11 cellular contexts compared by ENCODE assay signal in genomic region chr2:3595985-3596384, GRCh38. TPM values are rescaled to one million over a fixed set of nuclear protein-coding genes. Genes with fewer than 3 reads are reported as not detected.
A peak's percentile ranks its signal among the peaks of the same experiment; 100 is the strongest.
DNase-seq lines count a peak whose midpoint lies in the region; ATAC-seq and TF ChIP-seq lines count a peak whose summit lies in the region.
"Had no signal": no experiment of that assay in that cellular context is flagged by ENCODE, and none has a peak within 500 bp of the region (broad histone marks: within the 10 kb centered on the region; RNA-seq: fewer than 3 reads in every experiment).

No MANE protein-coding gene starts in this region.

- no peaks in the 10 kb centered on the region for H3K27me3 ChIP-seq in esophagus squamous epithelium
- H3K27me3 ChIP-seq in H7 (ENCODE audit: control insufficient read depth, insufficient read depth, low read length): no peaks in the 10 kb centered on the region

- POLR2A ChIA-PET in activated CD8-positive, alpha-beta T cell treated with anti-CD3 and anti-CD28 coated beads for 36 hours (lab: Charles Lee): interaction anchor here (1.2 to 2.6 kb wide), 4 partner anchors 10 to 56 kb away, joined by 3 to 13 read pairs (median 8); no protein-coding TSS in a partner anchor

- no peak overlapping the region for H3K4me3 Mint-ChIP-seq in activated CD8-positive, alpha-beta T cell treated with anti-CD3 and anti-CD28 coated beads for 36 hours
- H3K4me3 Mint-ChIP-seq in activated T-helper 1 cell treated with anti-CD3 and anti-CD28 coated beads, Interleukin-12 subunit alpha, Interleukin-12 subunit beta, Interleukin-2, Interleukin-4 antibody, amounts not matched to agents 30 ng/mL and 10 ng/mL and 1 ng/mL, durations not matched to agents 14 hours and 24 hours and 36 hours: no peak overlapping the region
- H3K4me3 Mint-ChIP-seq: CD8-positive, alpha-beta memory T cell; H9 had no signal

- peak in 2 of 3 donors; percentile 42 to 55 for DNase-seq in stimulated activated CD4-positive, alpha-beta T cell treated with anti-CD3 and anti-CD28 coated beads, Interleukin-12 subunit alpha, Interleukin-12 subunit beta, amount 100 ng/mL, for 48 hours (ENCODE audit: low read depth in 2 of 3, low spot score in 1 of 3)
- DNase-seq in stimulated activated CD4-positive, alpha-beta T cell treated with anti-CD3 and anti-CD28 coated beads, Interleukin-12 subunit alpha, Interleukin-12 subunit beta, amount 100 ng/mL, for 4 hours: no peak
- DNase-seq in activated CD8-positive, alpha-beta T cell treated with anti-CD3 and anti-CD28 coated beads for 36 hours: peak; percentile 79
- DNase-seq in esophagus squamous epithelium (lab: John Stamatoyannopoulos, UW): no peak
- DNase-seq in NCI-H526 treated with DMSO at 0.1 percent for 48 hours (lab: John Stamatoyannopoulos, UW): no peak
- no peak for DNase-seq in H7
- no peak for DNase-seq in activated T-helper 1 cell treated with anti-CD3 and anti-CD28 coated beads, Interleukin-12 subunit alpha, Interleukin-12 subunit beta, Interleukin-2, Interleukin-4 antibody, amounts not matched to agents 30 ng/mL and 10 ng/mL and 1 ng/mL, durations not matched to agents 14 hours and 24 hours and 36 hours (ENCODE audit: low spot score)
- DNase-seq: CD8-positive, alpha-beta memory T cell; H9; NCI-H1694 treated with DMSO at 0.1 percent for 48 hours had no signal

- H3K9me3 Mint-ChIP-seq in activated CD8-positive, alpha-beta T cell treated with anti-CD3 and anti-CD28 coated beads for 36 hours: no peaks in the 10 kb centered on the region
- H3K9me3 Mint-ChIP-seq in activated T-helper 1 cell treated with anti-CD3 and anti-CD28 coated beads, Interleukin-12 subunit alpha, Interleukin-12 subunit beta, Interleukin-2, Interleukin-4 antibody, amounts not matched to agents 30 ng/mL and 10 ng/mL and 1 ng/mL, durations not matched to agents 14 hours and 24 hours and 36 hours: no peaks in the 10 kb centered on the region
- H3K9me3 Mint-ChIP-seq: CD8-positive, alpha-beta memory T cell had no signal

- no peak for TF ChIP-seq CTCF in activated CD8-positive, alpha-beta T cell treated with anti-CD3 and anti-CD28 coated beads for 36 hours (IDR thresholded peaks at IDR 0.05)
- TF ChIP-seq CTCF in esophagus squamous epithelium (IDR thresholded peaks at IDR 0.05): no peak

- peaks cover 13% of the 10 kb centered on the region for H3K4me1 Mint-ChIP-seq in activated CD8-positive, alpha-beta T cell treated with anti-CD3 and anti-CD28 coated beads for 36 hours (ENCODE audit: low read depth)
- H3K4me1 Mint-ChIP-seq in activated T-helper 1 cell treated with anti-CD3 and anti-CD28 coated beads, Interleukin-12 subunit alpha, Interleukin-12 subunit beta, Interleukin-2, Interleukin-4 antibody, amounts not matched to agents 30 ng/mL and 10 ng/mL and 1 ng/mL, durations not matched to agents 14 hours and 24 hours and 36 hours (ENCODE audit: low read depth): peaks cover 30% of the 10 kb centered on the region

- H3K27me3 Mint-ChIP-seq in activated CD8-positive, alpha-beta T cell treated with anti-CD3 and anti-CD28 coated beads for 36 hours: no peaks in the 10 kb centered on the region
- peaks cover 12% of the 10 kb centered on the region for H3K27me3 Mint-ChIP-seq in activated T-helper 1 cell treated with anti-CD3 and anti-CD28 coated beads, Interleukin-12 subunit alpha, Interleukin-12 subunit beta, Interleukin-2, Interleukin-4 antibody, amounts not matched to agents 30 ng/mL and 10 ng/mL and 1 ng/mL, durations not matched to agents 14 hours and 24 hours and 36 hours (ENCODE audit: insufficient read depth)

- CTCF ChIA-PET in activated CD8-positive, alpha-beta T cell treated with anti-CD3 and anti-CD28 coated beads for 36 hours (lab: Charles Lee): interaction anchor here (1.0 kb wide), 1 partner anchor 41 kb away, joined by 3 read pairs; no protein-coding TSS in a partner anchor

- intact Hi-C loops in activated CD8-positive, alpha-beta T cell treated with anti-CD3 and anti-CD28 coated beads for 36 hours (cut with micrococcal nuclease): no loop called here
- intact Hi-C loops in esophagus squamous epithelium (cut with DNase I): no loop called here
- intact Hi-C loops in activated T-helper 1 cell treated with anti-CD3 and anti-CD28 coated beads, Interleukin-12 subunit alpha, Interleukin-12 subunit beta, Interleukin-2, Interleukin-4 antibody, amounts not matched to agents 30 ng/mL and 10 ng/mL and 1 ng/mL, durations not matched to agents 14 hours and 24 hours and 36 hours (cut with micrococcal nuclease): loop anchor here (2.0 kb wide), 1 partner anchor 17 kb away; no protein-coding TSS in a partner anchor

- peak; percentile 93 for ATAC-seq in HG02870 (IDR thresholded peaks at IDR 0.05; ENCODE audit: unreplicated experiment)
- peak; percentile 99 for ATAC-seq in activated CD8-positive, alpha-beta T cell treated with anti-CD3 and anti-CD28 coated beads for 36 hours

- H3K36me3 Mint-ChIP-seq in activated CD8-positive, alpha-beta T cell treated with anti-CD3 and anti-CD28 coated beads for 36 hours (ENCODE audit: low read depth): no peaks in the 10 kb centered on the region
- no peaks in the 10 kb centered on the region for H3K36me3 Mint-ChIP-seq in activated T-helper 1 cell treated with anti-CD3 and anti-CD28 coated beads, Interleukin-12 subunit alpha, Interleukin-12 subunit beta, Interleukin-2, Interleukin-4 antibody, amounts not matched to agents 30 ng/mL and 10 ng/mL and 1 ng/mL, durations not matched to agents 14 hours and 24 hours and 36 hours (ENCODE audit: low read depth)
- H3K36me3 Mint-ChIP-seq: CD8-positive, alpha-beta memory T cell had no signal

- no peak for TF ChIP-seq POLR2A in esophagus squamous epithelium (IDR thresholded peaks at IDR 0.05)

- 86 to 91% methylated on average over 5 to 6 of the region's 6 CpGs for WGBS in esophagus squamous epithelium, 2 donors

- H3K4me1 ChIP-seq in esophagus squamous epithelium: peaks cover 0 to 9% (median 0%) of the 10 kb centered on the region in 3 donors

- no peaks in the 10 kb centered on the region for H3K9me3 ChIP-seq in esophagus squamous epithelium

- H3K36me3 ChIP-seq in esophagus squamous epithelium (no peaks in the 10 kb centered on the region), H7 (replicated peaks; ENCODE audit: control insufficient read depth, insufficient read depth, low read length) (no peaks in the 10 kb centered on the region)

- H3K27ac Mint-ChIP-seq in activated CD8-positive, alpha-beta T cell treated with anti-CD3 and anti-CD28 coated beads for 36 hours: no peak overlapping the region
- no peak overlapping the region for H3K27ac Mint-ChIP-seq in activated T-helper 1 cell treated with anti-CD3 and anti-CD28 coated beads, Interleukin-12 subunit alpha, Interleukin-12 subunit beta, Interleukin-2, Interleukin-4 antibody, amounts not matched to agents 30 ng/mL and 10 ng/mL and 1 ng/mL, durations not matched to agents 14 hours and 24 hours and 36 hours
- H3K27ac Mint-ChIP-seq: CD8-positive, alpha-beta memory T cell; H9 had no signal

- H3K4me3 ChIP-seq in esophagus squamous epithelium (no peak overlapping the region), H7 (ENCODE audit: insufficient read depth, low read depth, low read length) (no peak overlapping the region)

- H3K27ac ChIP-seq in esophagus squamous epithelium: no peak overlapping the region

RNA-seq across cellular contexts. Expression of gene COLEC11, which starts 1.1 kb away (rescaled TPM):
- under 1 TPM in 1 of 2 experiments, not detected in 1; 0.49 TPM for total RNA-seq in activated CD8-positive, alpha-beta T cell treated with anti-CD3 and anti-CD28 coated beads for 36 hours
- total RNA-seq in esophagus squamous epithelium: 1 to 10 TPM in 2 of 4 donors, under 1 TPM in 1, not detected in 1; 0.56 to 2.3 (median 1.0) TPM
- 0.07 TPM in 1 of 2 replicates, not detected in the other for total RNA-seq in H7 (2014; rRNA removed; shearing (Covaris generic))
- not detected in 2 replicates for total RNA-seq in activated T-helper 1 cell treated with anti-CD3 and anti-CD28 coated beads, Interleukin-12 subunit alpha, Interleukin-12 subunit beta, Interleukin-2, Interleukin-4 antibody, amounts not matched to agents 30 ng/mL and 10 ng/mL and 1 ng/mL, durations not matched to agents 14 hours and 24 hours and 36 hours

RNA-seq across cellular contexts. Expression of gene RPS7, which starts 20.9 kb away (rescaled TPM):
- total RNA-seq in activated CD8-positive, alpha-beta T cell treated with anti-CD3 and anti-CD28 coated beads for 36 hours: 1,000 to 10,000 TPM; 1,838 to 1,893 TPM
- 1,000 to 10,000 TPM; 1,342 to 4,027 (median 3,705) TPM for total RNA-seq in esophagus squamous epithelium
- total RNA-seq in H7 (2014; rRNA removed; shearing (Covaris generic)): 2,082 and 2,647 TPM in 2 replicates
- 1,614 and 1,649 TPM in 2 replicates for total RNA-seq in activated T-helper 1 cell treated with anti-CD3 and anti-CD28 coated beads, Interleukin-12 subunit alpha, Interleukin-12 subunit beta, Interleukin-2, Interleukin-4 antibody, amounts not matched to agents 30 ng/mL and 10 ng/mL and 1 ng/mL, durations not matched to agents 14 hours and 24 hours and 36 hours

RNA-seq across cellular contexts. Expression of gene RNASEH1, which starts 37.9 kb away (rescaled TPM):
- total RNA-seq in activated CD8-positive, alpha-beta T cell treated with anti-CD3 and anti-CD28 coated beads for 36 hours: 10 to 100 TPM; 23.4 to 24.7 TPM
- total RNA-seq in esophagus squamous epithelium: 10 to 100 TPM; 12.1 to 21.2 (median 19.0) TPM
- 40.4 and 42.8 TPM in 2 replicates for total RNA-seq in H7 (2014; rRNA removed; shearing (Covaris generic))
- 30.5 and 31.6 TPM in 2 replicates for total RNA-seq in activated T-helper 1 cell treated with anti-CD3 and anti-CD28 coated beads, Interleukin-12 subunit alpha, Interleukin-12 subunit beta, Interleukin-2, Interleukin-4 antibody, amounts not matched to agents 30 ng/mL and 10 ng/mL and 1 ng/mL, durations not matched to agents 14 hours and 24 hours and 36 hours

Comparison
In these comparisons a context has a peak if more than half of its experiments do, and no peak if none do; other contexts are left out.
1. DNase-seq: peak in stimulated activated CD4-positive, alpha-beta T cell treated with anti-CD3 and anti-CD28 coated beads, Interleukin-12 subunit alpha, Interleukin-12 subunit beta, amount 100 ng/mL, for 48 hours (2 of 3) and activated CD8-positive, alpha-beta T cell treated with anti-CD3 and anti-CD28 coated beads for 36 hours (single experiment); none in stimulated activated CD4-positive, alpha-beta T cell treated with anti-CD3 and anti-CD28 coated beads, Interleukin-12 subunit alpha, Interleukin-12 subunit beta, amount 100 ng/mL, for 4 hours (single experiment), esophagus squamous epithelium (single experiment), NCI-H526 treated with DMSO at 0.1 percent for 48 hours (single experiment), H7 (single experiment) and activated T-helper 1 cell treated with anti-CD3 and anti-CD28 coated beads, Interleukin-12 subunit alpha, Interleukin-12 subunit beta, Interleukin-2, Interleukin-4 antibody, amounts not matched to agents 30 ng/mL and 10 ng/mL and 1 ng/mL, durations not matched to agents 14 hours and 24 hours and 36 hours (single experiment).